ENCODE assay signal across 18 cellular contexts in genomic region chr17:82732118-82732743, GRCh38. TPM values are rescaled to one million over a fixed set of nuclear protein-coding genes. Genes with fewer than 3 reads are reported as not detected.
A peak's percentile ranks its signal among the peaks of the same experiment; 100 is the strongest.
DNase-seq lines count a peak whose midpoint lies in the region; ATAC-seq, FAIRE-seq and TF ChIP-seq lines count a peak whose summit lies in the region.
"Had no signal": no experiment of that assay in that cellular context is flagged by ENCODE, and none has a peak within 500 bp of the region (broad histone marks: within the 10 kb centered on the region; RNA-seq: fewer than 3 reads in every experiment).

No MANE protein-coding gene starts in this region.

- H3K27me3 ChIP-seq in H7 (ENCODE audit: control insufficient read depth, insufficient read depth, low read length): peaks cover 3% of the 10 kb centered on the region

- no peaks in the 10 kb centered on the region for H3K4me1 Mint-ChIP-seq in natural killer cell treated with Interleukin-12 subunit alpha and Interleukin-12 subunit beta and Interleukin-15 and Interleukin-18, amount 100 ng/mL, for 72 hours (ENCODE audit: low read depth in 2 of 2)
- H3K4me1 Mint-ChIP-seq in natural killer cell: peaks cover 0 to 5% of the 10 kb centered on the region in 2 donors
- H3K4me1 Mint-ChIP-seq in neural crest cell: no peaks in the 10 kb centered on the region

- H3K9me3 Mint-ChIP-seq in natural killer cell treated with Interleukin-12 subunit alpha and Interleukin-12 subunit beta and Interleukin-15 and Interleukin-18, amount 100 ng/mL, for 72 hours: peaks cover 3% of the 10 kb centered on the region
- peaks cover 0 to 5% of the 10 kb centered on the region in 2 donors for H3K9me3 Mint-ChIP-seq in natural killer cell
- H3K9me3 Mint-ChIP-seq in neural crest cell: peaks cover 4% of the 10 kb centered on the region

- DNase-seq in natural killer cell treated with Interleukin-12 subunit alpha and Interleukin-12 subunit beta and Interleukin-15 and Interleukin-18, amount 100 ng/mL, for 72 hours (ENCODE audit: low spot score): peak; percentile 26
- no peak for DNase-seq in natural killer cell
- DNase-seq in H7: peak; percentile 20
- no peak for DNase-seq in neural crest cell (ENCODE audit: low read depth, low spot score)
- DNase-seq in NCI-H2107 treated with DMSO at 0.1 percent for 48 hours (lab: John Stamatoyannopoulos, UW; ENCODE audit: unreplicated experiment): no peak
- DNase-seq in frontal cortex (ENCODE audit: low spot score in 2 of 2): no peak
- DNase-seq: C1 segment of cervical spinal cord; CD8-positive, alpha-beta T cell; DMS 273 treated with DMSO at 0.1 percent for 48 hours; DMS79; EL; GDM1; GOT3; HCEC 1CT had no signal

- TF ChIP-seq CTCF in natural killer cell (IDR thresholded peaks at IDR 0.05) (no peak), neural crest cell (conservative IDR thresholded peaks at IDR 0.05) (no peak)

- intact Hi-C loops in natural killer cell (cut with micrococcal nuclease): no loop called here

- no peak overlapping the region for H3K4me3 ChIP-seq in H7 (ENCODE audit: insufficient read depth, low read depth, low read length)
- H3K4me3 ChIP-seq: GM12878 had no signal

- peaks cover 1% of the 10 kb centered on the region for H3K36me3 ChIP-seq in H7 (replicated peaks; ENCODE audit: control insufficient read depth, insufficient read depth, low read length)

- no peaks in the 10 kb centered on the region for H3K27me3 Mint-ChIP-seq in natural killer cell treated with Interleukin-12 subunit alpha and Interleukin-12 subunit beta and Interleukin-15 and Interleukin-18, amount 100 ng/mL, for 72 hours
- peaks cover 0 to 2% of the 10 kb centered on the region in 2 donors for H3K27me3 Mint-ChIP-seq in natural killer cell (ENCODE audit: low read depth in 2 of 2)
- H3K27me3 Mint-ChIP-seq in neural crest cell (ENCODE audit: low read depth): no peaks in the 10 kb centered on the region

- no peak for ATAC-seq in natural killer cell treated with Interleukin-12 subunit alpha and Interleukin-12 subunit beta and Interleukin-15 and Interleukin-18, amount 100 ng/mL, for 72 hours
- ATAC-seq in natural killer cell: no peak
- no peak for ATAC-seq in HG02642 (IDR thresholded peaks at IDR 0.05; ENCODE audit: poor library complexity, unreplicated experiment)
- ATAC-seq: CD8-positive, alpha-beta T cell; GM12878 had no signal

- no peak overlapping the region for H3K4me3 Mint-ChIP-seq in natural killer cell treated with Interleukin-12 subunit alpha and Interleukin-12 subunit beta and Interleukin-15 and Interleukin-18, amount 100 ng/mL, for 72 hours
- H3K4me3 Mint-ChIP-seq in natural killer cell: no peak overlapping the region
- H3K4me3 Mint-ChIP-seq in neural crest cell: no peak overlapping the region

- no peak overlapping the region for H3K27ac Mint-ChIP-seq in natural killer cell treated with Interleukin-12 subunit alpha and Interleukin-12 subunit beta and Interleukin-15 and Interleukin-18, amount 100 ng/mL, for 72 hours
- H3K27ac Mint-ChIP-seq in natural killer cell (no peak overlapping the region), neural crest cell (ENCODE audit: unreplicated experiment) (peak overlapping the region; percentile 27)
- H3K27ac Mint-ChIP-seq: CD8-positive, alpha-beta T cell had no signal

- FAIRE-seq in frontal cortex (lab: Jason Lieb, UNC): no peak
- FAIRE-seq: D721Med, GM12878, H54 had no signal

- peaks cover 14% of the 10 kb centered on the region for H3K36me3 Mint-ChIP-seq in natural killer cell treated with Interleukin-12 subunit alpha and Interleukin-12 subunit beta and Interleukin-15 and Interleukin-18, amount 100 ng/mL, for 72 hours
- H3K36me3 Mint-ChIP-seq in natural killer cell (peaks cover 10% of the 10 kb centered on the region), neural crest cell (ENCODE audit: low read depth) (peaks cover 21% of the 10 kb centered on the region)

RNA-seq across cellular contexts. Expression of gene FN3K, which starts 3.2 kb away (rescaled TPM):
- total RNA-seq in natural killer cell treated with Interleukin-12 subunit alpha and Interleukin-12 subunit beta and Interleukin-15 and Interleukin-18, amount 100 ng/mL, for 72 hours: 1 to 10 TPM; 1.6 TPM
- 1 to 10 TPM; 4.9 to 6.1 (median 5.5) TPM for total RNA-seq in natural killer cell
- total RNA-seq in H7 (2014; rRNA removed; shearing (Covaris generic)): 3.3 and 3.8 TPM in 2 replicates
- 21.7 and 23.8 TPM in 2 replicates for total RNA-seq in neural crest cell
- total RNA-seq in frontal cortex: 9.8 TPM

RNA-seq across cellular contexts. Expression of gene FN3KRP, which starts 15.7 kb away (rescaled TPM):
- 10 to 100 TPM; 29.4 to 48.4 TPM for total RNA-seq in natural killer cell treated with Interleukin-12 subunit alpha and Interleukin-12 subunit beta and Interleukin-15 and Interleukin-18, amount 100 ng/mL, for 72 hours
- total RNA-seq in natural killer cell (10 to 100 TPM; 29.4 to 42.3 (median 32.0) TPM), neural crest cell (44.1 and 44.4 TPM in 2 replicates), frontal cortex (24.1 TPM)
- total RNA-seq in H7 (2014; rRNA removed; shearing (Covaris generic)): 12.2 and 14.8 TPM in 2 replicates

RNA-seq across cellular contexts. Expression of gene TBCD, which starts 19.6 kb away (rescaled TPM):
- 100 to 1,000 TPM in 1 of 2 donors, 10 to 100 TPM in 1; 66.5 to 166 TPM for total RNA-seq in natural killer cell treated with Interleukin-12 subunit alpha and Interleukin-12 subunit beta and Interleukin-15 and Interleukin-18, amount 100 ng/mL, for 72 hours
- total RNA-seq in natural killer cell (100 to 1,000 TPM in 2 of 3 donors, 10 to 100 TPM in 1; 92.0 to 149 (median 132) TPM), neural crest cell (155 and 166 TPM in 2 replicates), frontal cortex (73.8 TPM)
- total RNA-seq in H7 (2014; rRNA removed; shearing (Covaris generic)): 74.1 and 101 TPM in 2 replicates

RNA-seq across cellular contexts. Expression of gene RAB40B, which starts 33.7 kb away (rescaled TPM):
- 1 to 10 TPM; 1.1 to 1.2 TPM for total RNA-seq in natural killer cell treated with Interleukin-12 subunit alpha and Interleukin-12 subunit beta and Interleukin-15 and Interleukin-18, amount 100 ng/mL, for 72 hours
- total RNA-seq in natural killer cell: 1 to 10 TPM; 3.7 to 7.3 (median 4.0) TPM
- 0.85 and 1.7 TPM in 2 replicates for total RNA-seq in H7 (2014; rRNA removed; shearing (Covaris generic))
- 5.6 and 8.9 TPM in 2 replicates for total RNA-seq in neural crest cell
- 18.3 TPM for total RNA-seq in frontal cortex

Comparison
In these comparisons a context has a peak if more than half of its experiments do, and no peak if none do; other contexts are left out.
1. DNase-seq: peak in natural killer cell treated with Interleukin-12 subunit alpha and Interleukin-12 subunit beta and Interleukin-15 and Interleukin-18, amount 100 ng/mL, for 72 hours (single experiment) and H7 (single experiment); none in natural killer cell (single experiment), neural crest cell (single experiment), NCI-H2107 treated with DMSO at 0.1 percent for 48 hours (single experiment) and frontal cortex (0 of 2).